ENCODE assay signal across 8 cellular contexts in genomic region chr11:95089620-95090542, GRCh38. TPM values are rescaled to one million over a fixed set of nuclear protein-coding genes. Genes with fewer than 3 reads are reported as not detected.
DNase-seq lines count a peak whose midpoint lies in the region; ATAC-seq, FAIRE-seq and TF ChIP-seq lines count a peak whose summit lies in the region.

Gene ENDOD1, plus strand, starts transcription at chr11:95089846. Its CDS starts 82 bp downstream, at chr11:95089928.

- CTCF ChIA-PET in activated CD8-positive, alpha-beta memory T cell treated with anti-CD3 and anti-CD28 coated beads, Interleukin-2, amount 10 ng/mL, durations not matched to agents 7 days and 5 days (lab: Charles Lee), result interaction anchor here (0.9 to 16.1 kb wide), 11 partner anchors 9 to 700 kb away, joined by 3 to 321 read pairs (median 7); partner anchors contain the start of genes CEP57, FAM76B and SRSF8

- H3K4me1 Mint-ChIP-seq in activated CD8-positive, alpha-beta memory T cell treated with anti-CD3 and anti-CD28 coated beads, Interleukin-2, amount 10 ng/mL, durations not matched to agents 7 days and 5 days, result peaks cover 67% of the 10 kb centered on the region
- H3K4me1 Mint-ChIP-seq in endothelial cell (ENCODE audit: unreplicated experiment), result peaks cover 5% of the 10 kb centered on the region

- H3K36me3 Mint-ChIP-seq in activated CD8-positive, alpha-beta memory T cell treated with anti-CD3 and anti-CD28 coated beads, Interleukin-2, amount 10 ng/mL, durations not matched to agents 7 days and 5 days, result peaks cover 16% of the 10 kb centered on the region
- peaks cover 6% of the 10 kb centered on the region for H3K36me3 Mint-ChIP-seq in endothelial cell (ENCODE audit: low read depth, unreplicated experiment)

- peak; percentile 84 for FAIRE-seq in GM19239 (lab: Jason Lieb, UNC)

- peak within 1 kb of the TSS; percentile 89 for H3K4me3 Mint-ChIP-seq in activated CD8-positive, alpha-beta memory T cell treated with anti-CD3 and anti-CD28 coated beads, Interleukin-2, amount 10 ng/mL, durations not matched to agents 7 days and 5 days
- peak within 1 kb of the TSS; percentile 90 for H3K4me3 Mint-ChIP-seq in endothelial cell (ENCODE audit: unreplicated experiment)

- no peaks in the 10 kb centered on the region for H3K27me3 Mint-ChIP-seq in activated CD8-positive, alpha-beta memory T cell treated with anti-CD3 and anti-CD28 coated beads, Interleukin-2, amount 10 ng/mL, durations not matched to agents 7 days and 5 days
- peaks cover 20% of the 10 kb centered on the region for H3K27me3 Mint-ChIP-seq in endothelial cell (ENCODE audit: unreplicated experiment)

- TF ChIP-seq CTCF in endothelial cell (IDR thresholded peaks at IDR 0.05; ENCODE audit: unreplicated experiment), result no peak

- peak; percentile 95 for DNase-seq in CD1c-positive myeloid dendritic cell (ENCODE audit: extremely low spot score)
- peak; percentile 69 for DNase-seq in GM19239 (ENCODE audit: insufficient read length, low spot score)
- DNase-seq in NOMO-1 (lab: John Stamatoyannopoulos, UW; ENCODE audit: unreplicated experiment in 2 of 2), result peak; percentile 83 to 85
- DNase-seq in activated CD8-positive, alpha-beta memory T cell treated with anti-CD3 and anti-CD28 coated beads, Interleukin-2, amount 10 ng/mL, durations not matched to agents 7 days and 5 days, result peak; percentile 89
- peak; percentile 77 for DNase-seq in endothelial cell (ENCODE audit: low spot score)
- peak; percentile 73 for DNase-seq in middle frontal gyrus (ENCODE audit: extremely low spot score, low spot score)
- peak; percentile 74 for DNase-seq in stimulated activated CD8-positive, alpha-beta memory T cell treated with anti-CD3 and anti-CD28 coated beads, Interleukin-2, amount 100 ng/mL, for 48 hours (ENCODE audit: low read depth in 2 of 2)

- no peaks in the 10 kb centered on the region for H3K9me3 Mint-ChIP-seq in activated CD8-positive, alpha-beta memory T cell treated with anti-CD3 and anti-CD28 coated beads, Interleukin-2, amount 10 ng/mL, durations not matched to agents 7 days and 5 days (ENCODE audit: low read depth)
- H3K9me3 Mint-ChIP-seq in endothelial cell (ENCODE audit: unreplicated experiment), result no peaks in the 10 kb centered on the region

- peak; percentile 88 for ATAC-seq in HG03439 (IDR thresholded peaks at IDR 0.05; ENCODE audit: unreplicated experiment)
- ATAC-seq in activated CD8-positive, alpha-beta memory T cell treated with anti-CD3 and anti-CD28 coated beads, Interleukin-2, amount 10 ng/mL, durations not matched to agents 7 days and 5 days, result peak; percentile 94

- peak within 1 kb of the TSS; percentile 99 for H3K27ac Mint-ChIP-seq in activated CD8-positive, alpha-beta memory T cell treated with anti-CD3 and anti-CD28 coated beads, Interleukin-2, amount 10 ng/mL, durations not matched to agents 7 days and 5 days
- H3K27ac Mint-ChIP-seq in endothelial cell (ENCODE audit: unreplicated experiment), result no peak within 1 kb of the TSS

RNA-seq across cellular contexts. Expression of gene ENDOD1, which starts in this region (rescaled TPM):
- total RNA-seq in activated CD8-positive, alpha-beta memory T cell treated with anti-CD3 and anti-CD28 coated beads, Interleukin-2, amount 10 ng/mL, durations not matched to agents 7 days and 5 days, result 10 to 100 TPM; 37.1 to 40.5 TPM
- 4.5 TPM for total RNA-seq in endothelial cell (ENCODE audit: unreplicated experiment)

Comparison
In these comparisons a context has a peak if more than half of its experiments do, and no peak if none do; other contexts are left out.
1. Peak in every context shown above with its lines: DNase-seq and ATAC-seq.